33 cellular contexts compared by ENCODE assay signal in genomic region chr2:113148606-113149552, GRCh38. TPM values are rescaled to one million over a fixed set of nuclear protein-coding genes. Genes with fewer than 3 reads are reported as not detected.
DNase-seq lines count a peak whose midpoint lies in the region; ATAC-seq and TF ChIP-seq lines count a peak whose summit lies in the region.
"Had no signal": no experiment of that assay in that cellular context is flagged by ENCODE, and none has a peak within 500 bp of the region (broad histone marks: within the 10 kb centered on the region; RNA-seq: fewer than 3 reads in every experiment).

No MANE protein-coding gene starts in this region.

- no peak for TF ChIP-seq CTCF in foreskin keratinocyte (conservative IDR thresholded peaks at IDR 0.05)
- TF ChIP-seq CTCF in chondrocyte (IDR thresholded peaks at IDR 0.05) = no peak

- H2BK12ac ChIP-seq in trophoblast cell (ENCODE audit: low read length) = peak overlapping the region; percentile 16

- H2AFZ ChIP-seq in trophoblast cell (ENCODE audit: insufficient read depth, low read length, poor library complexity) = no peak overlapping the region

- H3K27ac ChIP-seq in foreskin keratinocyte (no peak overlapping the region), trophoblast cell (ENCODE audit: low read depth, low read length) (peak overlapping the region; percentile 53)
- H3K27ac ChIP-seq in naive thymus-derived CD4-positive, alpha-beta T cell (ENCODE audit: low read depth, low read length) = no peak overlapping the region
- H3K27ac ChIP-seq: colonic mucosa, esophagus squamous epithelium, gastrocnemius medialis, left ventricle myocardium inferior, ovary, SJCRH30, skin epidermis, upper lobe of left lung had no signal

- no peaks in the 10 kb centered on the region for H3K36me3 ChIP-seq in trophoblast cell (ENCODE audit: control insufficient read depth in 1 of 2, insufficient read depth in 2 of 2, low read length in 2 of 2)
- no peaks in the 10 kb centered on the region for H3K36me3 ChIP-seq in naive thymus-derived CD4-positive, alpha-beta T cell (ENCODE audit: control insufficient read depth in 2 of 3, insufficient read depth in 3 of 3, low read length in 3 of 3)
- H3K36me3 ChIP-seq: colonic mucosa, esophagus squamous epithelium, gastrocnemius medialis, left ventricle myocardium inferior, ovary, SJCRH30, upper lobe of left lung had no signal

- H4K91ac ChIP-seq in trophoblast cell (ENCODE audit: low read depth, low read length) = peak overlapping the region; percentile 53

- no peak overlapping the region for H2AK5ac ChIP-seq in trophoblast cell (ENCODE audit: low read length)

- H2BK5ac ChIP-seq in trophoblast cell (ENCODE audit: low read depth, low read length, poor library complexity) = peak overlapping the region; percentile 43

- DNase-seq in ELR (ENCODE audit: low read depth) (peak; percentile 8), HT1080 (ENCODE audit: low read depth) (peak; percentile 43), foreskin keratinocyte (peak; percentile 82 to 92), trophoblast cell (no peak), chondrocyte (ENCODE audit: low spot score) (no peak), SIG-M5 treated with dmso at 0.1 percent for 504 hours (lab: John Stamatoyannopoulos, UW; ENCODE audit: unreplicated experiment) (no peak)
- DNase-seq in naive thymus-derived CD4-positive, alpha-beta T cell = no peak
- DNase-seq: activated CD4-positive, alpha-beta memory T cell treated with anti-CD3 and anti-CD28 coated beads, Interleukin-2, amount 10 ng/mL, durations not matched to agents 7 days and 5 days; activated CD4-positive, CD25-positive, alpha-beta regulatory T cell treated with anti-CD3 and anti-CD28 coated beads, Interleukin-2, amount 50 U/mL, for 72 hours; activated CD8-positive, alpha-beta memory T cell treated with anti-CD3 and anti-CD28 coated beads, Interleukin-2, amount 50 U/mL, for 48 hours; amygdala; C1 segment of cervical spinal cord; Caco-2; colonic mucosa; DMS79; endodermal cell; esophagus squamous epithelium; gastrocnemius medialis; left ventricle myocardium inferior; midbrain; NCI-H1105; NCI-H1930; NCI-H526; ovary; retina; SJCRH30; stimulated activated CD4-positive, alpha-beta T cell treated with anti-CD3 and anti-CD28 coated beads, Interleukin-1b, Interleukin-23, amount 100 ng/mL, for 48 hours; substantia nigra; upper lobe of left lung had no signal

- peaks cover 4% of the 10 kb centered on the region for H3K79me1 ChIP-seq in trophoblast cell (ENCODE audit: low read length)

- peaks cover 6% of the 10 kb centered on the region for H3K36me3 Mint-ChIP-seq in chondrocyte (ENCODE audit: low read depth)
- peaks cover 0 to 6% (median 0%) of the 10 kb centered on the region in 5 donors for H3K36me3 Mint-ChIP-seq in naive thymus-derived CD4-positive, alpha-beta T cell

- H3K4me3 Mint-ChIP-seq in chondrocyte (ENCODE audit: unreplicated experiment) = no peak overlapping the region
- no peak overlapping the region for H3K4me3 Mint-ChIP-seq in naive thymus-derived CD4-positive, alpha-beta T cell
- H3K4me3 Mint-ChIP-seq: activated CD4-positive, alpha-beta memory T cell treated with anti-CD3 and anti-CD28 coated beads, Interleukin-2, amount 10 ng/mL, durations not matched to agents 7 days and 5 days; activated naive CD4-positive, alpha-beta T cell treated with anti-CD3 and anti-CD28 coated beads, Interleukin-2, amount 50 U/mL, for 24 hours; endodermal cell; nephron had no signal

- no peak overlapping the region for H3K4me3 ChIP-seq in trophoblast cell (ENCODE audit: low read depth, low read length)
- no peak overlapping the region for H3K4me3 ChIP-seq in naive thymus-derived CD4-positive, alpha-beta T cell (ENCODE audit: low read length)
- H3K4me3 ChIP-seq: colonic mucosa, esophagus squamous epithelium, gastrocnemius medialis, left ventricle myocardium inferior, ovary, SJCRH30, skin epidermis, upper lobe of left lung had no signal

- H2BK120ac ChIP-seq in trophoblast cell (ENCODE audit: insufficient read depth, low read length, poor library complexity) = peak overlapping the region; percentile 35

- peaks cover 17% of the 10 kb centered on the region for H3K27me3 Mint-ChIP-seq in chondrocyte (ENCODE audit: low read depth)
- H3K27me3 Mint-ChIP-seq in naive thymus-derived CD4-positive, alpha-beta T cell = peaks cover 0 to 31% (median 0%) of the 10 kb centered on the region in 5 donors
- H3K27me3 Mint-ChIP-seq: activated naive CD4-positive, alpha-beta T cell treated with anti-CD3 and anti-CD28 coated beads, Interleukin-2, amount 50 U/mL, for 24 hours had no signal

- no peak overlapping the region for H3K9ac ChIP-seq in trophoblast cell (ENCODE audit: low read length)

- peak; percentile 48 for ATAC-seq in foreskin keratinocyte
- ATAC-seq in GM19452 (IDR thresholded peaks at IDR 0.05; ENCODE audit: unreplicated experiment) = no peak
- no peak for ATAC-seq in naive thymus-derived CD4-positive, alpha-beta T cell
- ATAC-seq: gastrocnemius medialis had no signal

- POLR2A ChIA-PET in naive thymus-derived CD4-positive, alpha-beta T cell (lab: Charles Lee) = interaction anchor here (1.5 to 2.2 kb wide), 3 partner anchors 8 to 26 kb away, joined by 7 to 8 read pairs (median 7); no protein-coding TSS in a partner anchor

- H3K9me3 ChIP-seq in trophoblast cell (ENCODE audit: insufficient read depth, low read depth, low read length) = no peaks in the 10 kb centered on the region
- H3K9me3 ChIP-seq in naive thymus-derived CD4-positive, alpha-beta T cell (ENCODE audit: control insufficient read depth in 2 of 3, low read length in 3 of 3) = no peaks in the 10 kb centered on the region
- H3K9me3 ChIP-seq: Caco-2, colonic mucosa, esophagus squamous epithelium, ovary, SJCRH30, upper lobe of left lung had no signal

- no peak overlapping the region for H4K12ac ChIP-seq in trophoblast cell (ENCODE audit: low read depth, low read length)

- no peak overlapping the region for H3K27ac Mint-ChIP-seq in chondrocyte (ENCODE audit: unreplicated experiment)
- peak overlapping the region in 1 of 9 donors; percentile 14 for H3K27ac Mint-ChIP-seq in naive thymus-derived CD4-positive, alpha-beta T cell
- H3K27ac Mint-ChIP-seq: activated CD4-positive, alpha-beta memory T cell treated with anti-CD3 and anti-CD28 coated beads, Interleukin-2, amount 10 ng/mL, durations not matched to agents 7 days and 5 days; activated naive CD4-positive, alpha-beta T cell treated with anti-CD3 and anti-CD28 coated beads, Interleukin-2, amount 50 U/mL, for 24 hours; endodermal cell; nephron had no signal

- no peak overlapping the region for H3K4me2 ChIP-seq in trophoblast cell (ENCODE audit: low read length)

- H3K27me3 ChIP-seq in foreskin keratinocyte (no peaks in the 10 kb centered on the region), trophoblast cell (ENCODE audit: insufficient read depth, low read length) (no peaks in the 10 kb centered on the region)
- no peaks in the 10 kb centered on the region for H3K27me3 ChIP-seq in naive thymus-derived CD4-positive, alpha-beta T cell (ENCODE audit: control insufficient read depth in 2 of 2, insufficient read depth in 2 of 2, low read length in 2 of 2)
- H3K27me3 ChIP-seq: colonic mucosa, esophagus squamous epithelium, gastrocnemius medialis, ovary, upper lobe of left lung had no signal

- no peak overlapping the region for H3K18ac ChIP-seq in trophoblast cell (ENCODE audit: low read length)

- H4K8ac ChIP-seq in trophoblast cell (ENCODE audit: low read depth, low read length) = no peak overlapping the region

- H3K4ac ChIP-seq in trophoblast cell (ENCODE audit: low read depth, low read length) = no peak overlapping the region

- H3K9me3 Mint-ChIP-seq in chondrocyte (ENCODE audit: low read depth) = peaks cover 15% of the 10 kb centered on the region
- peaks cover 0 to 7% (median 0%) of the 10 kb centered on the region in 11 donors for H3K9me3 Mint-ChIP-seq in naive thymus-derived CD4-positive, alpha-beta T cell
- H3K9me3 Mint-ChIP-seq: activated naive CD4-positive, alpha-beta T cell treated with anti-CD3 and anti-CD28 coated beads, Interleukin-2, amount 50 U/mL, for 24 hours had no signal

- CTCF ChIA-PET in naive thymus-derived CD4-positive, alpha-beta T cell (lab: Charles Lee) = interaction anchor here (0.6 to 1.7 kb wide), 6 partner anchors 11 to 83 kb away, joined by 3 to 10 read pairs (median 5); no protein-coding TSS in a partner anchor

- H3K79me2 ChIP-seq in trophoblast cell (ENCODE audit: control insufficient read depth, insufficient read depth, low read length, poor library complexity) = no peaks in the 10 kb centered on the region

- no peaks in the 10 kb centered on the region for H3K4me1 Mint-ChIP-seq in chondrocyte (ENCODE audit: low read depth)
- peaks cover 0 to 12% (median 4%) of the 10 kb centered on the region in 7 donors for H3K4me1 Mint-ChIP-seq in naive thymus-derived CD4-positive, alpha-beta T cell
- H3K4me1 Mint-ChIP-seq: activated CD4-positive, alpha-beta memory T cell treated with anti-CD3 and anti-CD28 coated beads, Interleukin-2, amount 10 ng/mL, durations not matched to agents 7 days and 5 days; activated naive CD4-positive, alpha-beta T cell treated with anti-CD3 and anti-CD28 coated beads, Interleukin-2, amount 50 U/mL, for 24 hours; endodermal cell; nephron had no signal

- H3K14ac ChIP-seq in trophoblast cell (ENCODE audit: low read length) = peak overlapping the region; percentile 15

- peaks cover 8% of the 10 kb centered on the region for H3K4me1 ChIP-seq in foreskin keratinocyte
- peaks cover 5 to 6% of the 10 kb centered on the region in 2 experiments for H3K4me1 ChIP-seq in trophoblast cell (ENCODE audit: control insufficient read depth in 1 of 2, insufficient read depth in 2 of 2, low read length in 2 of 2)
- no peaks in the 10 kb centered on the region for H3K4me1 ChIP-seq in naive thymus-derived CD4-positive, alpha-beta T cell (ENCODE audit: control insufficient read depth in 2 of 2, insufficient read depth in 2 of 2, low read length in 2 of 2)
- H3K4me1 ChIP-seq: Caco-2, colonic mucosa, esophagus squamous epithelium, gastrocnemius medialis, left ventricle myocardium inferior, SJCRH30, upper lobe of left lung had no signal

- WGBS in trophoblast cell (ENCODE audit: extremely low coverage, insufficient coverage, insufficient read length) = no CpG with 5 or more reads among the region's 8 CpGs

- H3K23ac ChIP-seq in trophoblast cell (ENCODE audit: low read length) = no peak overlapping the region

- intact Hi-C loops in naive thymus-derived CD4-positive, alpha-beta T cell (cut with micrococcal nuclease) = no loop called here

RNA-seq across cellular contexts. Expression of gene IL1RN, which starts 21.5 kb away (rescaled TPM):
- 0.10 TPM in 1 of 2 replicates, not detected in the other for total RNA-seq in HT1080 (2014; rRNA removed; shearing (Covaris generic))
- polyA plus RNA-seq in HT1080 (2015; cell fraction: cytosol; rRNA removed) = not detected in 2 replicates
- polyA plus RNA-seq in HT1080 (2015; cell fraction: nucleus; rRNA removed) = not detected in 2 replicates
- total RNA-seq in foreskin keratinocyte = 20.8 and 28.9 TPM in 2 replicates
- polyA plus RNA-seq in foreskin keratinocyte = 20.4 and 29.6 TPM in 2 replicates
- 0.33 and 0.37 TPM in 2 replicates for polyA plus RNA-seq in trophoblast cell (2013)
- not detected in 3 replicates for total RNA-seq in chondrocyte
- total RNA-seq in naive thymus-derived CD4-positive, alpha-beta T cell = 10 to 100 TPM in 1 of 5 experiments, 1 to 10 TPM in 4; 1.7 to 14.3 (median 2.3) TPM
- polyA plus RNA-seq in naive thymus-derived CD4-positive, alpha-beta T cell = not detected
- total RNA-seq: Caco-2, endodermal cell, SJCRH30 had no signal

RNA-seq across cellular contexts. Expression of gene PSD4, which starts 24.9 kb away (rescaled TPM):
- total RNA-seq in HT1080 (2014; rRNA removed; shearing (Covaris generic)) = 41.6 and 44.5 TPM in 2 replicates
- polyA plus RNA-seq in HT1080 (2015; cell fraction: cytosol; rRNA removed) = 8.3 and 8.4 TPM in 2 replicates
- polyA plus RNA-seq in HT1080 (2015; cell fraction: nucleus; rRNA removed) = 29.0 and 32.7 TPM in 2 replicates
- total RNA-seq in foreskin keratinocyte (34.4 and 38.2 TPM in 2 replicates), chondrocyte (5.2 to 5.5 TPM (median 5.2 TPM) in 3 replicates)
- 22.8 and 24.8 TPM in 2 replicates for polyA plus RNA-seq in foreskin keratinocyte
- polyA plus RNA-seq in trophoblast cell (2013) = 18.6 and 18.8 TPM in 2 replicates
- 100 to 1,000 TPM in 4 of 5 experiments, 10 to 100 TPM in 1; 96.4 to 399 (median 167) TPM for total RNA-seq in naive thymus-derived CD4-positive, alpha-beta T cell
- polyA plus RNA-seq in naive thymus-derived CD4-positive, alpha-beta T cell = 10 to 100 TPM; 28.0 to 50.4 TPM

Comparison
In these comparisons a context has a peak if more than half of its experiments do, and no peak if none do; other contexts are left out.
1. DNase-seq: peak in ELR (single experiment), HT1080 (single experiment) and foreskin keratinocyte (2 of 2); none in trophoblast cell (0 of 2), chondrocyte (single experiment), naive thymus-derived CD4-positive, alpha-beta T cell (0 of 9) and SIG-M5 treated with dmso at 0.1 percent for 504 hours (single experiment).